ENCODE assay signal across 16 cellular contexts in genomic region chr10:60182691-60183090, GRCh38.
DNase-seq lines count a peak whose midpoint lies in the region; ATAC-seq and TF ChIP-seq lines count a peak whose summit lies in the region.
"Had no signal": no experiment of that assay in that cellular context is flagged by ENCODE, and none has a peak within 500 bp of the region (broad histone marks: within the 10 kb centered on the region; RNA-seq: fewer than 3 reads in every experiment).

No MANE protein-coding gene starts in this region.

- peak overlapping the region in 8 of 12 donors; percentile 2 to 51 (median 30) for H3K27ac ChIP-seq in heart left ventricle
- H3K27ac ChIP-seq: testis had no signal

- DNase-seq in heart left ventricle: no peak
- no peak for DNase-seq in Right ventricle myocardium superior
- DNase-seq in chondrocyte (ENCODE audit: low spot score): no peak
- DNase-seq in hepatic stellate cell (ENCODE audit: low spot score): peak; percentile 36
- DNase-seq in NCI-H2029 (lab: John Stamatoyannopoulos, UW): no peak
- no peak for DNase-seq in posterior cingulate gyrus
- DNase-seq in stimulated activated CD4-positive, alpha-beta T cell treated with anti-CD3 and anti-CD28 coated beads, Interleukin-1b, Interleukin-23, amount 100 ng/mL, for 48 hours: no peak
- DNase-seq: activated CD4-positive, alpha-beta memory T cell treated with anti-CD3 and anti-CD28 coated beads for 36 hours; CD4-positive, alpha-beta memory T cell; mammary epithelial cell; NCI-H187; NCI-H524; nephron progenitor cell; retina; testis had no signal

- H3K4me1 Mint-ChIP-seq in chondrocyte (ENCODE audit: low read depth): peaks cover 50% of the 10 kb centered on the region

- peaks cover 3% of the 10 kb centered on the region for H3K36me3 Mint-ChIP-seq in chondrocyte (ENCODE audit: low read depth)

- 21 to 58% (median 35%) methylated on average over 1 of the region's 1 CpG for WGBS in heart left ventricle, 4 donors

- peaks cover 7% of the 10 kb centered on the region for H3K9me3 Mint-ChIP-seq in chondrocyte (ENCODE audit: low read depth)
- H3K9me3 Mint-ChIP-seq: activated CD4-positive, alpha-beta memory T cell treated with anti-CD3 and anti-CD28 coated beads for 36 hours; CD4-positive, alpha-beta memory T cell; nephron progenitor cell had no signal

- peaks cover 0 to 62% (median 10%) of the 10 kb centered on the region in 9 donors for H3K36me3 ChIP-seq in heart left ventricle

- peak; percentile 17 to 45 (median 20) for ATAC-seq in heart left ventricle
- ATAC-seq in Right ventricle myocardium superior (ENCODE audit: poor library complexity): no peak
- no peak for ATAC-seq in GM18502 (IDR thresholded peaks at IDR 0.05; ENCODE audit: poor library complexity, unreplicated experiment)

- H3K27ac Mint-ChIP-seq in chondrocyte (ENCODE audit: unreplicated experiment): peak overlapping the region; percentile 92
- H3K27ac Mint-ChIP-seq: activated CD4-positive, alpha-beta memory T cell treated with anti-CD3 and anti-CD28 coated beads for 36 hours; CD4-positive, alpha-beta memory T cell; nephron progenitor cell had no signal

- intact Hi-C loops in heart left ventricle (cut with DNase I): loop anchor here in 2 of 10 donors (10.0 kb wide), 1 partner anchor 58 kb away; no protein-coding TSS in a partner anchor
- intact Hi-C loops in Right ventricle myocardium superior (cut with DNase I): loop anchor here (10.0 kb wide), 1 partner anchor 68 kb away; no protein-coding TSS in a partner anchor
- intact Hi-C loops in posterior cingulate gyrus (cut with DNase I): no loop called here

- H3K27me3 Mint-ChIP-seq in chondrocyte (ENCODE audit: low read depth): no peaks in the 10 kb centered on the region
- H3K27me3 Mint-ChIP-seq: activated CD4-positive, alpha-beta memory T cell treated with anti-CD3 and anti-CD28 coated beads for 36 hours; CD4-positive, alpha-beta memory T cell had no signal

- H3K4me3 Mint-ChIP-seq in chondrocyte (ENCODE audit: unreplicated experiment): no peak overlapping the region
- H3K4me3 Mint-ChIP-seq: activated CD4-positive, alpha-beta memory T cell treated with anti-CD3 and anti-CD28 coated beads for 36 hours; CD4-positive, alpha-beta memory T cell; nephron progenitor cell had no signal

- H3K27me3 ChIP-seq in heart left ventricle: no peaks in the 10 kb centered on the region
- H3K27me3 ChIP-seq: testis had no signal

- TF ChIP-seq CTCF in heart left ventricle (IDR thresholded peaks at IDR 0.05) (no peak), chondrocyte (IDR thresholded peaks at IDR 0.05) (no peak)

- no peaks in the 10 kb centered on the region for H3K9me3 ChIP-seq in heart left ventricle
- H3K9me3 ChIP-seq: testis had no signal

- H3K4me1 ChIP-seq in heart left ventricle: peaks cover 0 to 25% (median 9%) of the 10 kb centered on the region in 12 donors
- H3K4me1 ChIP-seq: testis had no signal

- no peak for TF ChIP-seq POLR2A in heart left ventricle (IDR thresholded peaks at IDR 0.05)

- H3K4me3 ChIP-seq in heart left ventricle: no peak overlapping the region
- H3K4me3 ChIP-seq: testis had no signal

Comparison
In these comparisons a context has a peak if more than half of its experiments do, and no peak if none do; other contexts are left out.
1. ATAC-seq: peak in heart left ventricle (4 of 4); none in Right ventricle myocardium superior (single experiment) and GM18502 (single experiment).